Comparison of ENCODE assay signal across 9 cellular contexts in the genomic region with DNA sequence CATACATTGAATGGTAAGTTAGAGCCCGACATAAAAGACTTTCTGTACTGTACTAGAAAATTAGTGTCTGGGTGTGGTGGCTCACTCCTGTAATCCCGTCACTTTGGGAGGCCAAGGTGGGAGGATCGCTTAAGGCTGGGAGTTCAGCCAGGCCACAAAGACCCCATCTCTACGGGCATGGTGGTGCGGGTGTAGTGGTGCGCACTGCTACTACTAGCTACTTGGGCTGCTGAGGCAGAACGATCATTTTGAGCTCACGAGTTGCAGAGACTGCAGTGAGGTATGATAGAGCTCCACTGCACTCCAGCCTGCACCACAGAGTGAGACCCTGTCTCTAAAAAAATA. TPM values are rescaled to one million over a fixed set of nuclear protein-coding genes. Genes with fewer than 3 reads are reported as not detected.
DNase-seq lines count a peak whose midpoint lies in the region; ATAC-seq and TF ChIP-seq lines count a peak whose summit lies in the region.
"Had no signal": no experiment of that assay in that cellular context is flagged by ENCODE, and none has a peak within 500 bp of the region (broad histone marks: within the 10 kb centered on the region; RNA-seq: fewer than 3 reads in every experiment).

No MANE protein-coding gene starts in this region.

- peak overlapping the region; percentile 98 for H3K4me3 Mint-ChIP-seq in activated naive CD8-positive, alpha-beta T cell treated with anti-CD3 and anti-CD28 coated beads, Interleukin-2, amount 50 U/mL, for 24 hours

- no peak for TF ChIP-seq EP300 in gastroesophageal sphincter (IDR thresholded peaks at IDR 0.05)

- H3K36me3 ChIP-seq in lower lobe of right lung (peaks cover 32% of the 10 kb centered on the region), gastroesophageal sphincter (peaks cover 0 to 27% of the 10 kb centered on the region in 2 donors)

- intact Hi-C loops in lower lobe of right lung (cut with DNase I) = loop anchor here (10.0 kb wide), 1 partner anchor 100 kb away; a partner anchor contains a TSS

- 65 to 86% methylated on average over 3 to 7 of the region's 8 CpGs for WGBS in gastroesophageal sphincter (ENCODE audit: low coverage in 1 of 2), 2 donors

- no peaks in the 10 kb centered on the region for H3K9me3 Mint-ChIP-seq in activated naive CD8-positive, alpha-beta T cell treated with anti-CD3 and anti-CD28 coated beads, Interleukin-2, amount 50 U/mL, for 24 hours
- H3K9me3 Mint-ChIP-seq: T-helper 1 cell treated with Interleukin-12 subunit alpha and Interleukin-12 subunit beta and Interleukin-4 antibody, amounts not matched to agents 30 μg/mL and 1 μg/mL, for 36 hours had no signal

- H3K9me3 ChIP-seq in lower lobe of right lung = no peaks in the 10 kb centered on the region
- H3K9me3 ChIP-seq in gastroesophageal sphincter = no peaks in the 10 kb centered on the region

- H3K27me3 ChIP-seq in lower lobe of right lung (ENCODE audit: low read depth) (no peaks in the 10 kb centered on the region), gastroesophageal sphincter (no peaks in the 10 kb centered on the region)

- no peak for ATAC-seq in activated naive CD8-positive, alpha-beta T cell treated with anti-CD3 and anti-CD28 coated beads, Interleukin-2, amount 50 U/mL, for 24 hours
- no peak for ATAC-seq in lower lobe of right lung
- no peak for ATAC-seq in gastroesophageal sphincter

- peaks cover 65% of the 10 kb centered on the region for H3K4me1 Mint-ChIP-seq in activated naive CD8-positive, alpha-beta T cell treated with anti-CD3 and anti-CD28 coated beads, Interleukin-2, amount 50 U/mL, for 24 hours

- no peaks in the 10 kb centered on the region for H3K27me3 Mint-ChIP-seq in activated naive CD8-positive, alpha-beta T cell treated with anti-CD3 and anti-CD28 coated beads, Interleukin-2, amount 50 U/mL, for 24 hours

- DNase-seq in AG09309 (ENCODE audit: low read depth) (no peak), HFF-Myc (ENCODE audit: extremely low read depth, low read depth) (no peak), lower lobe of right lung (no peak), T-helper 9 cell (no peak), NCI-H524 treated with DMSO at 0.1 percent for 48 hours (lab: John Stamatoyannopoulos, UW) (no peak)
- no peak for DNase-seq in activated naive CD8-positive, alpha-beta T cell treated with anti-CD3 and anti-CD28 coated beads, Interleukin-2, amount 50 U/mL, for 24 hours
- no peak for DNase-seq in stimulated activated CD4-positive, alpha-beta T cell treated with anti-CD3 and anti-CD28 coated beads, Interleukin-4, amount 100 ng/mL, for 1 hour

- TF ChIP-seq POLR2A in gastroesophageal sphincter (IDR thresholded peaks at IDR 0.05) = no peak

- H3K27ac ChIP-seq in lower lobe of right lung (no peak overlapping the region), gastroesophageal sphincter (no peak overlapping the region)

- H3K36me3 Mint-ChIP-seq in activated naive CD8-positive, alpha-beta T cell treated with anti-CD3 and anti-CD28 coated beads, Interleukin-2, amount 50 U/mL, for 24 hours (ENCODE audit: low read depth) = peaks cover 58% of the 10 kb centered on the region

- TF ChIP-seq CTCF in AG09309 (IDR thresholded peaks at IDR 0.05; ENCODE audit: control insufficient read depth, insufficient read depth, low read depth, low read length, missing control alignments) (no peak), HFF-Myc (IDR thresholded peaks at IDR 0.05; ENCODE audit: low read depth, low read length, missing control alignments) (no peak), lower lobe of right lung (IDR thresholded peaks at IDR 0.05) (no peak), gastroesophageal sphincter (IDR thresholded peaks at IDR 0.05) (no peak)

- H3K4me1 ChIP-seq in lower lobe of right lung (peaks cover 67% of the 10 kb centered on the region), gastroesophageal sphincter (peaks cover 7 to 74% (median 14%) of the 10 kb centered on the region in 3 donors)

- peak overlapping the region; percentile 19 for H3K4me3 ChIP-seq in AG09309 (ENCODE audit: control insufficient read depth, low read depth, low read length)
- peak overlapping the region; percentile 83 for H3K4me3 ChIP-seq in HFF-Myc (replicated peaks; ENCODE audit: low read depth, low read length)
- peak overlapping the region; percentile 97 for H3K4me3 ChIP-seq in lower lobe of right lung
- H3K4me3 ChIP-seq in gastroesophageal sphincter = peak overlapping the region in 1 of 2 donors; percentile 9

- no peak overlapping the region for H3K27ac Mint-ChIP-seq in activated naive CD8-positive, alpha-beta T cell treated with anti-CD3 and anti-CD28 coated beads, Interleukin-2, amount 50 U/mL, for 24 hours

RNA-seq across cellular contexts. Expression of a gene that starts 2.3 kb away (rescaled TPM):
- 71.8 TPM for total RNA-seq in lower lobe of right lung
- 100 to 1,000 TPM in 2 of 4 donors, 10 to 100 TPM in 2; 86.6 to 129 (median 108) TPM for total RNA-seq in gastroesophageal sphincter
